ENCODE assay signal across 16 cellular contexts in genomic region chr1:159208460-159208825, GRCh38. TPM values are rescaled to one million over a fixed set of nuclear protein-coding genes. Genes with fewer than 3 reads are reported as not detected.
A peak's percentile ranks its signal among the peaks of the same experiment; 100 is the strongest.
DNase-seq lines count a peak whose midpoint lies in the region; ATAC-seq, FAIRE-seq and TF ChIP-seq lines count a peak whose summit lies in the region.
"Had no signal": no experiment of that assay in that cellular context is flagged by ENCODE, and none has a peak within 500 bp of the region (broad histone marks: within the 10 kb centered on the region; RNA-seq: fewer than 3 reads in every experiment).

No MANE protein-coding gene starts in this region.

- in situ Hi-C loops in K562 (cut with MboI), result no loop called here

- FAIRE-seq in K562 (lab: Jason Lieb, UNC) (no peak), urothelium cell line (lab: Jason Lieb, UNC) (no peak)

- TF ChIP-seq CTCF in K562 (IDR thresholded peaks at IDR 0.05 in 2 of 3, conservative IDR thresholded peaks at IDR 0.05 in 1 of 3; ENCODE audit: insufficient read depth in 2 of 3, low read depth in 1 of 3, low read length in 3 of 3), result no peak
- no peak for TF ChIP-seq CTCF in neural cell (IDR thresholded peaks at IDR 0.05; ENCODE audit: poor library complexity, severe bottlenecking)
- TF ChIP-seq CTCF in foreskin fibroblast (IDR thresholded peaks at IDR 0.05; ENCODE audit: low read depth, low read length), result no peak

- TF ChIP-seq RAD21 in K562 (CRISPR knock-in tag; conservative IDR thresholded peaks at IDR 0.05 in 1 of 2, IDR thresholded peaks at IDR 0.05 in 1 of 2), result no peak
- TF ChIP-seq RAD21 in neural cell (conservative IDR thresholded peaks at IDR 0.05), result no peak

- ATAC-seq in K562, result no peak
- ATAC-seq in T-helper 17 cell, result no peak
- ATAC-seq in stimulated activated naive B cell treated with anti-CD40 and anti-IgM and Interleukin-4, amounts not matched to agents 10 μg/mL and 1 μg/mL and 100 μg/mL, for 72 hours (replicated peaks), result no peak

- TF ChIP-seq EP300 in K562 (IDR thresholded peaks at IDR 0.05; ENCODE audit: low read length) (no peak), neural cell (conservative IDR thresholded peaks at IDR 0.05; ENCODE audit: poor library complexity, severe bottlenecking) (no peak)

- H3K4me3 Mint-ChIP-seq in T-helper 17 cell, result no peak overlapping the region
- H3K4me3 Mint-ChIP-seq in stimulated activated naive B cell treated with anti-CD40 and anti-IgM and Interleukin-4, amounts not matched to agents 10 μg/mL and 1 μg/mL and 100 μg/mL, for 72 hours, result no peak overlapping the region

- H3K4me3 ChIP-seq in HUES48 (ENCODE audit: low read depth, low read length) (peak overlapping the region; percentile 56), K562 (no peak overlapping the region), iPS-15b (ENCODE audit: low read depth, low read length) (peak overlapping the region; percentile 49), neural cell (ENCODE audit: low read length) (peak overlapping the region; percentile 53), foreskin fibroblast (ENCODE audit: low read depth in 1 of 2, low read length in 2 of 2) (no peak overlapping the region)

- DNase-seq in K562 (ENCODE audit: extremely low read depth in 1 of 4, low spot score in 3 of 4), result no peak
- no peak for DNase-seq in foreskin fibroblast
- no peak for DNase-seq in urothelium cell line (ENCODE audit: low spot score)
- DNase-seq in T-helper 17 cell, result no peak
- no peak for DNase-seq in stimulated activated naive B cell treated with anti-CD40 and anti-IgM and Interleukin-4, amounts not matched to agents 10 μg/mL and 1 μg/mL and 100 μg/mL, for 72 hours
- DNase-seq: AML-193, DND-41, KBM-7, NCI-H1105, NCI-H187, NCI-H226 had no signal

- H4K20me1 ChIP-seq in K562 (replicated peaks; ENCODE audit: control insufficient read depth, insufficient read depth, low read length) (no peaks in the 10 kb centered on the region), neural cell (ENCODE audit: insufficient read depth) (no peaks in the 10 kb centered on the region)

- intact Hi-C loops in K562 (cut with micrococcal nuclease), result no loop called here

- CTCF ChIA-PET in K562 (lab: Yijun Ruan, JAX; ENCODE audit: low intra/inter-chr PET ratio), result interaction anchor here (0.9 to 1.2 kb wide), 2 partner anchors 47 to 49 kb away, joined by 3 to 6 read pairs; no protein-coding TSS in a partner anchor

- BruUV-seq in K562 (replicated peaks; lab: Mats Ljungman, UMichigan), result no TSS peak

- H3K9me3 ChIP-seq in HUES48 (ENCODE audit: control insufficient read depth, insufficient read depth, low read length) (no peaks in the 10 kb centered on the region), K562 (replicated peaks; ENCODE audit: control insufficient read depth, insufficient read depth, low read depth, low read length) (no peaks in the 10 kb centered on the region), iPS-15b (ENCODE audit: control insufficient read depth, insufficient read depth, low read length) (no peaks in the 10 kb centered on the region), neural cell (ENCODE audit: low read length) (no peaks in the 10 kb centered on the region), T-helper 17 cell (ENCODE audit: control insufficient read depth, low read length, poor library complexity, severe bottlenecking) (no peaks in the 10 kb centered on the region)

- peaks cover 2% of the 10 kb centered on the region for H3K36me3 Mint-ChIP-seq in T-helper 17 cell (ENCODE audit: low read depth)
- no peaks in the 10 kb centered on the region for H3K36me3 Mint-ChIP-seq in stimulated activated naive B cell treated with anti-CD40 and anti-IgM and Interleukin-4, amounts not matched to agents 10 μg/mL and 1 μg/mL and 100 μg/mL, for 72 hours

- no peaks in the 10 kb centered on the region for H3K9me3 Mint-ChIP-seq in stimulated activated naive B cell treated with anti-CD40 and anti-IgM and Interleukin-4, amounts not matched to agents 10 μg/mL and 1 μg/mL and 100 μg/mL, for 72 hours

- no peaks in the 10 kb centered on the region for H3K9me2 ChIP-seq in neural cell (ENCODE audit: insufficient read depth, low read length)

- no peaks in the 10 kb centered on the region for H3F3A ChIP-seq in neural cell (ENCODE audit: insufficient read depth, low read length, poor library complexity, severe bottlenecking)

- 0% methylated on average over 3 of the region's 4 CpGs for WGBS in K562 (ENCODE audit: insufficient coverage, low coverage, missing lambda C conversion rate)

- no peak overlapping the region for H3K27ac Mint-ChIP-seq in T-helper 17 cell
- no peak overlapping the region for H3K27ac Mint-ChIP-seq in stimulated activated naive B cell treated with anti-CD40 and anti-IgM and Interleukin-4, amounts not matched to agents 10 μg/mL and 1 μg/mL and 100 μg/mL, for 72 hours

- POLR2A ChIA-PET in K562 (lab: Yijun Ruan, JAX), result no interaction called here

- H2AFZ ChIP-seq in K562 (ENCODE audit: low read depth, low read length) (no peak overlapping the region), neural cell (ENCODE audit: low read depth, low read length) (no peak overlapping the region)

- H3K9me1 ChIP-seq in K562 (ENCODE audit: control insufficient read depth, insufficient read depth, low read length), result no peaks in the 10 kb centered on the region

- peaks cover 16% of the 10 kb centered on the region for H3K4me1 ChIP-seq in HUES48 (ENCODE audit: control insufficient read depth, insufficient read depth, low read length)
- H3K4me1 ChIP-seq in K562 (replicated peaks in 1 of 2; ENCODE audit: control insufficient read depth in 2 of 2, insufficient read depth in 2 of 2, low read length in 2 of 2), result peaks cover 19 to 22% of the 10 kb centered on the region in 2 experiments; a peak in 4 of 5 replicates
- peaks cover 5% of the 10 kb centered on the region for H3K4me1 ChIP-seq in iPS-15b (ENCODE audit: control insufficient read depth, insufficient read depth, low read length)

- H3K27me3 Mint-ChIP-seq in T-helper 17 cell, result peaks cover 96% of the 10 kb centered on the region
- peaks cover 81 to 88% of the 10 kb centered on the region in 2 donors for H3K27me3 Mint-ChIP-seq in stimulated activated naive B cell treated with anti-CD40 and anti-IgM and Interleukin-4, amounts not matched to agents 10 μg/mL and 1 μg/mL and 100 μg/mL, for 72 hours

- H3K4me2 ChIP-seq in K562 (ENCODE audit: insufficient read depth, low read length) (no peak overlapping the region), neural cell (ENCODE audit: low read length) (no peak overlapping the region)

- H3K4me1 Mint-ChIP-seq in T-helper 17 cell, result peaks cover 6% of the 10 kb centered on the region
- peaks cover 33 to 40% of the 10 kb centered on the region in 2 donors for H3K4me1 Mint-ChIP-seq in stimulated activated naive B cell treated with anti-CD40 and anti-IgM and Interleukin-4, amounts not matched to agents 10 μg/mL and 1 μg/mL and 100 μg/mL, for 72 hours

- H3K79me2 ChIP-seq in K562 (ENCODE audit: control insufficient read depth, insufficient read depth, low read length) (no peaks in the 10 kb centered on the region), neural cell (replicated peaks; ENCODE audit: insufficient read depth, low read length) (no peaks in the 10 kb centered on the region)

- H3K27ac ChIP-seq in HUES48 (ENCODE audit: low read depth, low read length) (no peak overlapping the region), K562 (ENCODE audit: extremely low read depth, low read depth, low read length) (no peak overlapping the region), neural cell (ENCODE audit: low read length) (no peak overlapping the region)
- H3K27ac ChIP-seq: C4-2B had no signal

- H3K36me3 ChIP-seq in HUES48 (ENCODE audit: control insufficient read depth, insufficient read depth, low read length) (no peaks in the 10 kb centered on the region), K562 (ENCODE audit: control insufficient read depth, insufficient read depth, low read length) (no peaks in the 10 kb centered on the region), iPS-15b (ENCODE audit: control insufficient read depth, insufficient read depth, low read length) (no peaks in the 10 kb centered on the region), neural cell (ENCODE audit: insufficient read depth, low read length) (no peaks in the 10 kb centered on the region)

- no peak for TF ChIP-seq POLR2A in K562 (conservative IDR thresholded peaks at IDR 0.05)

- H3K27me3 ChIP-seq in HUES48 (ENCODE audit: control insufficient read depth, insufficient read depth, low read length) (no peaks in the 10 kb centered on the region), K562 (ENCODE audit: control insufficient read depth in 2 of 2, insufficient read depth in 2 of 2, low read length in 2 of 2) (peaks cover 0 to 5% of the 10 kb centered on the region in 2 experiments; a peak in 1 of 5 replicates), iPS-15b (ENCODE audit: control insufficient read depth, insufficient read depth, low read length) (peaks cover 4% of the 10 kb centered on the region), neural cell (ENCODE audit: insufficient read depth, low read depth, low read length) (no peaks in the 10 kb centered on the region)

- no peak overlapping the region for H3K9ac ChIP-seq in HUES48 (ENCODE audit: low read depth, low read length)
- no peak overlapping the region for H3K9ac ChIP-seq in K562 (ENCODE audit: insufficient read depth in 1 of 2, low read depth in 2 of 2, low read length in 2 of 2)
- H3K9ac ChIP-seq in iPS-15b (ENCODE audit: low read depth, low read length), result no peak overlapping the region
- H3K9ac ChIP-seq in neural cell (ENCODE audit: low read length), result peak overlapping the region; percentile 9

RNA-seq across cellular contexts. Expression of gene ACKR1, which starts 3.8 kb away (rescaled TPM):
- total RNA-seq in K562 (2011; cell fraction: chromatin; rRNA removed; ENCODE audit: low replicate concordance), result 0.44 TPM in 1 of 2 replicates, not detected in the other
- total RNA-seq in K562 (2011; cell fraction: nucleolus; rRNA removed), result 0.50 and 0.53 TPM in 2 replicates
- total RNA-seq in K562 (2011; cell fraction: nucleoplasm; rRNA removed), result 0.29 TPM in 1 of 2 replicates, not detected in the other
- total RNA-seq in K562 (2014; rRNA removed) (0.18 and 0.41 TPM in 2 replicates), K562 (2014; rRNA removed; fragmentation: Illumina TruSeq; extraction: Trizol) (0.07 TPM in 1 of 2 replicates, not detected in the other), K562 (2015; rRNA removed; fragmentation: Illumina TruSeq; extraction: Trizol) (0.11 TPM in 1 of 2 replicates, not detected in the other), K562 (2021) (0.51 and 0.58 TPM in 2 replicates), T-helper 17 cell (not detected)
- polyA plus RNA-seq in K562 (2011; rRNA removed) (0.15 TPM in 1 of 2 replicates, not detected in the other), K562 (2014; fragmentation: Illumina TruSeq; extraction: Trizol) (0.22 and 0.24 TPM in 2 replicates), K562 (2014; fragmentation: Nextera tagmentation; extraction: Ambion mirVana) (under 1 TPM; 0.24 to 0.64 TPM), K562 (2014; rRNA removed) (0.15 and 0.30 TPM in 2 replicates), neural cell (3.3 and 3.9 TPM in 2 replicates)
- polyA plus RNA-seq in K562 (2011; cell fraction: cytosol; rRNA removed), result 0.43 TPM in 1 of 2 replicates, not detected in the other
- polyA plus RNA-seq in K562 (2011; cell fraction: nucleus; rRNA removed), result 0.07 and 0.34 TPM in 2 replicates
- 0.62 and 1.7 TPM in 2 replicates for polyA plus RNA-seq in K562 (2012)
- polyA minus RNA-seq in K562 (2011; rRNA and poly(A)+ RNA removed), result not detected in 2 replicates
- not detected in 2 replicates for polyA minus RNA-seq in K562 (2011; cell fraction: cytosol; rRNA and poly(A)+ RNA removed)
- polyA minus RNA-seq in K562 (2011; cell fraction: nucleus; rRNA and poly(A)+ RNA removed), result not detected in 2 replicates
- 1.2 and 1.5 TPM in 2 replicates for polyA minus RNA-seq in neural cell
- total RNA-seq: G401 had no signal

RNA-seq across cellular contexts. Expression of gene CADM3, which starts 37.0 kb away (rescaled TPM):
- total RNA-seq in K562 (2011; cell fraction: chromatin; rRNA removed; ENCODE audit: low replicate concordance), result not detected in 2 replicates
- total RNA-seq in K562 (2011; cell fraction: nucleolus; rRNA removed), result 0.50 TPM in 1 of 2 replicates, not detected in the other
- total RNA-seq in K562 (2011; cell fraction: nucleoplasm; rRNA removed), result not detected in 2 replicates
- total RNA-seq in K562 (2014; rRNA removed) (not detected in 2 replicates), K562 (2014; rRNA removed; fragmentation: Illumina TruSeq; extraction: Trizol) (not detected in 2 replicates), K562 (2015; rRNA removed; fragmentation: Illumina TruSeq; extraction: Trizol) (not detected in 2 replicates), K562 (2021) (not detected in 2 replicates), T-helper 17 cell (not detected)
- polyA plus RNA-seq in K562 (2011; rRNA removed) (not detected in 2 replicates), K562 (2014; fragmentation: Illumina TruSeq; extraction: Trizol) (0.04 TPM in 1 of 2 replicates, not detected in the other), K562 (2014; fragmentation: Nextera tagmentation; extraction: Ambion mirVana) (not detected), K562 (2014; rRNA removed) (not detected in 2 replicates), neural cell (81.7 and 91.2 TPM in 2 replicates)
- polyA plus RNA-seq in K562 (2011; cell fraction: cytosol; rRNA removed), result not detected in 2 replicates
- polyA plus RNA-seq in K562 (2011; cell fraction: nucleus; rRNA removed), result 0.04 TPM in 1 of 2 replicates, not detected in the other
- polyA plus RNA-seq in K562 (2012), result 0.03 TPM in 1 of 2 replicates, not detected in the other
- not detected in 2 replicates for polyA minus RNA-seq in K562 (2011; rRNA and poly(A)+ RNA removed)
- polyA minus RNA-seq in K562 (2011; cell fraction: cytosol; rRNA and poly(A)+ RNA removed), result not detected in 2 replicates
- polyA minus RNA-seq in K562 (2011; cell fraction: nucleus; rRNA and poly(A)+ RNA removed), result not detected in 2 replicates
- 90.6 and 94.0 TPM in 2 replicates for polyA minus RNA-seq in neural cell
- total RNA-seq: G401 had no signal

Comparison
In these comparisons a context has a peak if more than half of its experiments do, and no peak if none do; other contexts are left out.
1. H3K4me3 ChIP-seq: peak in HUES48 (single experiment), iPS-15b (single experiment) and neural cell (single experiment); none in K562 (single experiment) and foreskin fibroblast (0 of 2).